ENCODE assay signal across 2 cellular contexts in the genomic region with DNA sequence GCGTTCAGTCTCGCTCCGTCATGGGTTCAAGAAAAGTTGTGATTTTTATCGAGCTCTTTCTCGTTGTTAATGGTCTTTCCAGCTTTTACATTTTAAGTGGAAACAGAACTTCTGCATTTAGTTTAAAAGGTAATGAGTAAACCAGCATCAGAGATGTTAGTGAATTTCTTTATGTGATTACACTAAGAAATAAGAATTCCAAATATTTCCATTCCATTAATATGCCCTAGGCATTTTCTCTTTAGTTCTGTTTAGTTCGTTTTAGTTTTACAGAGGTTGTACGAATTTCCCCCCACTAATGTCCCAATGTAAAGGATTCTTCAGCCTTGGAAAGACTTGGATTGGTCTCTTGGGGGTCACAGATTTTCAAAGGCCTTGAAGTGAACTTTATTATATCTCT.
TF ChIP-seq lines count a peak whose summit lies in the region.

No MANE protein-coding gene starts in this region.

TF ChIP-seq in GM23338, 12 proteins besides CTCF, POLR2A, EP300 and RAD21 (continued from another document):
- TF ChIP-seq, protein P1, sequence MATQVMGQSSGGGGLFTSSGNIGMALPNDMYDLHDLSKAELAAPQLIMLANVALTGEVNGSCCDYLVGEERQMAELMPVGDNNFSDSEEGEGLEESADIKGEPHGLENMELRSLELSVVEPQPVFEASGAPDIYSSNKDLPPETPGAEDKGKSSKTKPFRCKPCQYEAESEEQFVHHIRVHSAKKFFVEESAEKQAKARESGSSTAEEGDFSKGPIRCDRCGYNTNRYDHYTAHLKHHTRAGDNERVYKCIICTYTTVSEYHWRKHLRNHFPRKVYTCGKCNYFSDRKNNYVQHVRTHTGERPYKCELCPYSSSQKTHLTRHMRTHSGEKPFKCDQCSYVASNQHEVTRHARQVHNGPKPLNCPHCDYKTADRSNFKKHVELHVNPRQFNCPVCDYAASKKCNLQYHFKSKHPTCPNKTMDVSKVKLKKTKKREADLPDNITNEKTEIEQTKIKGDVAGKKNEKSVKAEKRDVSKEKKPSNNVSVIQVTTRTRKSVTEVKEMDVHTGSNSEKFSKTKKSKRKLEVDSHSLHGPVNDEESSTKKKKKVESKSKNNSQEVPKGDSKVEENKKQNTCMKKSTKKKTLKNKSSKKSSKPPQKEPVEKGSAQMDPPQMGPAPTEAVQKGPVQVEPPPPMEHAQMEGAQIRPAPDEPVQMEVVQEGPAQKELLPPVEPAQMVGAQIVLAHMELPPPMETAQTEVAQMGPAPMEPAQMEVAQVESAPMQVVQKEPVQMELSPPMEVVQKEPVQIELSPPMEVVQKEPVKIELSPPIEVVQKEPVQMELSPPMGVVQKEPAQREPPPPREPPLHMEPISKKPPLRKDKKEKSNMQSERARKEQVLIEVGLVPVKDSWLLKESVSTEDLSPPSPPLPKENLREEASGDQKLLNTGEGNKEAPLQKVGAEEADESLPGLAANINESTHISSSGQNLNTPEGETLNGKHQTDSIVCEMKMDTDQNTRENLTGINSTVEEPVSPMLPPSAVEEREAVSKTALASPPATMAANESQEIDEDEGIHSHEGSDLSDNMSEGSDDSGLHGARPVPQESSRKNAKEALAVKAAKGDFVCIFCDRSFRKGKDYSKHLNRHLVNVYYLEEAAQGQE (IDR thresholded peaks at IDR 0.05; ENCODE audit: unreplicated experiment) = no peak

TF ChIP-seq in WTC11, 78 proteins besides CTCF, POLR2A, EP300 and RAD21 (continued from another document):
- TF ChIP-seq, protein P2, sequence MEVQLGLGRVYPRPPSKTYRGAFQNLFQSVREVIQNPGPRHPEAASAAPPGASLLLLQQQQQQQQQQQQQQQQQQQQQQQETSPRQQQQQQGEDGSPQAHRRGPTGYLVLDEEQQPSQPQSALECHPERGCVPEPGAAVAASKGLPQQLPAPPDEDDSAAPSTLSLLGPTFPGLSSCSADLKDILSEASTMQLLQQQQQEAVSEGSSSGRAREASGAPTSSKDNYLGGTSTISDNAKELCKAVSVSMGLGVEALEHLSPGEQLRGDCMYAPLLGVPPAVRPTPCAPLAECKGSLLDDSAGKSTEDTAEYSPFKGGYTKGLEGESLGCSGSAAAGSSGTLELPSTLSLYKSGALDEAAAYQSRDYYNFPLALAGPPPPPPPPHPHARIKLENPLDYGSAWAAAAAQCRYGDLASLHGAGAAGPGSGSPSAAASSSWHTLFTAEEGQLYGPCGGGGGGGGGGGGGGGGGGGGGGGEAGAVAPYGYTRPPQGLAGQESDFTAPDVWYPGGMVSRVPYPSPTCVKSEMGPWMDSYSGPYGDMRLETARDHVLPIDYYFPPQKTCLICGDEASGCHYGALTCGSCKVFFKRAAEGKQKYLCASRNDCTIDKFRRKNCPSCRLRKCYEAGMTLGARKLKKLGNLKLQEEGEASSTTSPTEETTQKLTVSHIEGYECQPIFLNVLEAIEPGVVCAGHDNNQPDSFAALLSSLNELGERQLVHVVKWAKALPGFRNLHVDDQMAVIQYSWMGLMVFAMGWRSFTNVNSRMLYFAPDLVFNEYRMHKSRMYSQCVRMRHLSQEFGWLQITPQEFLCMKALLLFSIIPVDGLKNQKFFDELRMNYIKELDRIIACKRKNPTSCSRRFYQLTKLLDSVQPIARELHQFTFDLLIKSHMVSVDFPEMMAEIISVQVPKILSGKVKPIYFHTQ (CRISPR knock-in tag; IDR thresholded peaks at IDR 0.05) = no peak
- TF ChIP-seq NFATC4 (CRISPR knock-in tag; IDR thresholded peaks at IDR 0.05) (no peak), ZNF317 (CRISPR knock-in tag; IDR thresholded peaks at IDR 0.05; ENCODE audit: borderline replicate concordance, low read depth) (no peak), SMAD4 (CRISPR knock-in tag; IDR thresholded peaks at IDR 0.05) (no peak), FOXP1 (CRISPR knock-in tag; IDR thresholded peaks at IDR 0.05; ENCODE audit: borderline replicate concordance) (no peak), CBFB (CRISPR knock-in tag; IDR thresholded peaks at IDR 0.05; ENCODE audit: low read depth) (no peak), SOX15 (CRISPR knock-in tag; IDR thresholded peaks at IDR 0.05) (no peak)
- TF ChIP-seq, protein P3, sequence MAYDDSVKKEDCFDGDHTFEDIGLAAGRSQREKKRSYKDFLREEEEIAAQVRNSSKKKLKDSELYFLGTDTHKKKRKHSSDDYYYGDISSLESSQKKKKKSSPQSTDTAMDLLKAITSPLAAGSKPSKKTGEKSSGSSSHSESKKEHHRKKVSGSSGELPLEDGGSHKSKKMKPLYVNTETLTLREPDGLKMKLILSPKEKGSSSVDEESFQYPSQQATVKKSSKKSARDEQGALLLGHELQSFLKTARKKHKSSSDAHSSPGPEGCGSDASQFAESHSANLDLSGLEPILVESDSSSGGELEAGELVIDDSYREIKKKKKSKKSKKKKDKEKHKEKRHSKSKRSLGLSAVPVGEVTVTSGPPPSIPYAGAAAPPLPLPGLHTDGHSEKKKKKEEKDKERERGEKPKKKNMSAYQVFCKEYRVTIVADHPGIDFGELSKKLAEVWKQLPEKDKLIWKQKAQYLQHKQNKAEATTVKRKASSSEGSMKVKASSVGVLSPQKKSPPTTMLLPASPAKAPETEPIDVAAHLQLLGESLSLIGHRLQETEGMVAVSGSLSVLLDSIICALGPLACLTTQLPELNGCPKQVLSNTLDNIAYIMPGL (CRISPR knock-in tag; IDR thresholded peaks at IDR 0.05) = no peak
- TF ChIP-seq, protein P4, sequence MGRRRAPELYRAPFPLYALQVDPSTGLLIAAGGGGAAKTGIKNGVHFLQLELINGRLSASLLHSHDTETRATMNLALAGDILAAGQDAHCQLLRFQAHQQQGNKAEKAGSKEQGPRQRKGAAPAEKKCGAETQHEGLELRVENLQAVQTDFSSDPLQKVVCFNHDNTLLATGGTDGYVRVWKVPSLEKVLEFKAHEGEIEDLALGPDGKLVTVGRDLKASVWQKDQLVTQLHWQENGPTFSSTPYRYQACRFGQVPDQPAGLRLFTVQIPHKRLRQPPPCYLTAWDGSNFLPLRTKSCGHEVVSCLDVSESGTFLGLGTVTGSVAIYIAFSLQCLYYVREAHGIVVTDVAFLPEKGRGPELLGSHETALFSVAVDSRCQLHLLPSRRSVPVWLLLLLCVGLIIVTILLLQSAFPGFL (CRISPR knock-in tag; IDR thresholded peaks at IDR 0.05; ENCODE audit: borderline replicate concordance) = no peak
